ENCODE assay signal across 30 cellular contexts in genomic region chr6:145151624-145152023, GRCh38.
DNase-seq lines count a peak whose midpoint lies in the region; ATAC-seq and TF ChIP-seq lines count a peak whose summit lies in the region.
"Had no signal": no experiment of that assay in that cellular context is flagged by ENCODE, and none has a peak within 500 bp of the region (broad histone marks: within the 10 kb centered on the region; RNA-seq: fewer than 3 reads in every experiment).

No MANE protein-coding gene starts in this region.

- TF ChIP-seq CTCF in HEK293 (tag by site-specific recombination; IDR thresholded peaks at IDR 0.05) (no peak), tibial artery (IDR thresholded peaks at IDR 0.05) (no peak)

- H3K4me3 ChIP-seq in HEK293 (ENCODE audit: low read depth, low read length), result no peak overlapping the region
- no peak overlapping the region for H3K4me3 ChIP-seq in tibial artery
- H3K4me3 ChIP-seq: BLaER1, body of pancreas, GM12878, HAP-1, lung, mucosa of descending colon, pancreas, PC-9, skin epidermis had no signal

- DNase-seq in NCI-H2029 (lab: John Stamatoyannopoulos, UW) (peak; percentile 5), astrocyte of the hippocampus (ENCODE audit: low read depth, low spot score) (peak; percentile 46), myocyte (ENCODE audit: low read depth) (peak; percentile 12), Right ventricle myocardium inferior (ENCODE audit: missing footprints) (no peak), middle frontal gyrus (ENCODE audit: extremely low spot score, low spot score) (no peak), tibial artery (no peak)
- DNase-seq: activated CD4-positive, alpha-beta T cell treated with anti-CD3 and anti-CD28 coated beads, Interleukin-2, amount 50 U/mL, for 4 hours; activated CD8-positive, alpha-beta memory T cell treated with anti-CD3 and anti-CD28 coated beads, Interleukin-2, amount 10 ng/mL, durations not matched to agents 7 days and 5 days; activated gamma-delta T cell; activated naive CD8-positive, alpha-beta T cell treated with anti-CD3 and anti-CD28 coated beads, Interleukin-2, amount 10 ng/mL, durations not matched to agents 7 days and 5 days; activated T-cell treated with anti-CD3 and anti-CD28 coated beads, Interleukin-2, amount 50 U/mL, for 4 hours; body of pancreas; kidney glomerular epithelial cell; mucosa of descending colon; NCI-H187 treated with DMSO at 0.1 percent for 48 hours; NCI-H510A; NK-92 treated with Interleukin-12 subunit alpha and Interleukin-12 subunit beta, amount 100 ng/mL, for 24 hours; pancreas; PC-9; stimulated activated naive B cell treated with anti-CD40 and anti-IgM and Interleukin-4, amounts not matched to agents 10 μg/mL and 1 μg/mL and 100 μg/mL, for 72 hours; substantia nigra; T-helper 2 cell had no signal

- peaks cover 8% of the 10 kb centered on the region for H3K4me1 ChIP-seq in HEK293 (ENCODE audit: control insufficient read depth, insufficient read depth, low read length)
- H3K4me1 ChIP-seq in tibial artery, result no peaks in the 10 kb centered on the region
- H3K4me1 ChIP-seq: BLaER1, HAP-1 had no signal

- H3K9me3 ChIP-seq in HEK293 (ENCODE audit: control insufficient read depth, insufficient read depth, low read depth, low read length), result no peaks in the 10 kb centered on the region
- H3K9me3 ChIP-seq in tibial artery, result no peaks in the 10 kb centered on the region
- H3K9me3 ChIP-seq: BLaER1, body of pancreas, HAP-1, mucosa of descending colon, pancreas had no signal

- CTCF ChIA-PET in HEK293 (lab: Yijun Ruan, JAX), result no interaction called here

- intact Hi-C loops in Right ventricle myocardium inferior (cut with DNase I) (no loop called here), tibial artery (cut with DNase I; ENCODE audit: low total_unique reads) (no loop called here)

- H3K27ac ChIP-seq in HEK293 (ENCODE audit: extremely low read depth, low read depth, low read length), result no peak overlapping the region
- H3K27ac ChIP-seq in tibial artery, result no peak overlapping the region
- H3K27ac ChIP-seq: BLaER1, body of pancreas, pancreas, PC-9, skin epidermis had no signal

- H3K27me3 ChIP-seq in tibial artery, result no peaks in the 10 kb centered on the region
- H3K27me3 ChIP-seq: BLaER1, body of pancreas, pancreas had no signal

- no peaks in the 10 kb centered on the region for H3K36me3 ChIP-seq in HEK293 (ENCODE audit: control insufficient read depth in 2 of 2, insufficient read depth in 1 of 2, low read length in 2 of 2)
- H3K36me3 ChIP-seq in tibial artery, result no peaks in the 10 kb centered on the region
- H3K36me3 ChIP-seq: BLaER1, HAP-1, pancreas had no signal

- POLR2A ChIA-PET in HEK293 (lab: Yijun Ruan, JAX), result no interaction called here

- no peak for ATAC-seq in Right ventricle myocardium inferior
- ATAC-seq: activated CD4-positive, CD25-positive, alpha-beta regulatory T cell treated with anti-CD3 and anti-CD28 coated beads, Interleukin-2, amount 50 U/mL, for 24 hours; activated CD8-positive, alpha-beta memory T cell treated with anti-CD3 and anti-CD28 coated beads, Interleukin-2, amount 10 ng/mL, durations not matched to agents 7 days and 5 days; activated T-cell treated with anti-CD3 and anti-CD28 coated beads, Interleukin-2, amount 50 U/mL, for 4 hours; body of pancreas; esophagus mucosa; GM12878; mucosa of descending colon; pancreas; stimulated activated naive B cell treated with anti-CD40 and anti-IgM and Interleukin-4, amounts not matched to agents 10 μg/mL and 1 μg/mL and 100 μg/mL, for 72 hours had no signal

TF ChIP-seq in HEK293, 187 proteins besides CTCF, POLR2A, EP300 and RAD21:
- 0 out of 2 replicates have a peak, but pooled peaks have one; percentile 13 for TF ChIP-seq WT1 (tag by site-specific recombination; IDR thresholded peaks at IDR 0.05)
- TF ChIP-seq ZNF391 (tag by site-specific recombination; IDR thresholded peaks at IDR 0.05; ENCODE audit: borderline replicate concordance, low read depth), result no peak
TF ChIP-seq in HEK293: peak in this region for 1.

Comparison
In these comparisons a context has a peak if more than half of its experiments do, and no peak if none do; other contexts are left out.
1. DNase-seq: peak in NCI-H2029 (single experiment), astrocyte of the hippocampus (single experiment) and myocyte (single experiment); none in Right ventricle myocardium inferior (single experiment), middle frontal gyrus (single experiment) and tibial artery (0 of 2).